13 cellular contexts compared by ENCODE assay signal in the genomic region with DNA sequence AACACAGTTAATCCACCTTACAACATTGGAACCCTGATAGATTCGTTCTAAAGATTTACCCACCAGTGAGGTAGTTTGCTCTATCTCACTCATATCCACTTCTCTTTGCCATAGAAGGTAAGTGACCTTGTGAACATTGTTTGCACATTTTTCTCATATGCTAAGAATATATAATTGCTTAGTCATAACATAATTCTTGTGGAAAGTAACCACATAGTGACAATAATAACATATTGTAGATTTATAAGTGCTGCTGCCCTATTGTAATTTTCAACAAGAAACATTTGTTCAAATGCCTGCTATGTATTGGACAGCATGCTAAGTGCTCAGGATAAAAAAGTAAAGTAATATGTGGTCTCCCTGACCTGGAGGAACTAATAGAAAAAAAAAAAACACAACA.
A peak's percentile ranks its signal among the peaks of the same experiment; 100 is the strongest.
DNase-seq lines count a peak whose midpoint lies in the region; ATAC-seq, FAIRE-seq and TF ChIP-seq lines count a peak whose summit lies in the region.
"Had no signal": no experiment of that assay in that cellular context is flagged by ENCODE, and none has a peak within 500 bp of the region (broad histone marks: within the 10 kb centered on the region; RNA-seq: fewer than 3 reads in every experiment).

No MANE protein-coding gene starts in this region.

- H3K4me2 ChIP-seq in fibroblast of lung (ENCODE audit: extremely low read depth, insufficient read depth, low read length), result no peak overlapping the region

- H3K4me3 ChIP-seq in AG10803 (ENCODE audit: low read length), result no peak overlapping the region
- H3K4me3 ChIP-seq in fibroblast of lung (replicated peaks in 1 of 4; ENCODE audit: control extremely low read depth in 1 of 4, insufficient read depth in 1 of 4, low read depth in 3 of 4, low read length in 4 of 4), result no peak overlapping the region
- H3K4me3 ChIP-seq in upper lobe of right lung, result no peak overlapping the region
- no peak overlapping the region for H3K4me3 ChIP-seq in small intestine (ENCODE audit: low read depth in 1 of 2, low read length in 2 of 2)

- H2AFZ ChIP-seq in fibroblast of lung (ENCODE audit: low read length), result no peak overlapping the region

- TF ChIP-seq CTCF in AG10803 (conservative IDR thresholded peaks at IDR 0.05; ENCODE audit: low read length) (no peak), fibroblast of lung (conservative IDR thresholded peaks at IDR 0.05 in 1 of 2, IDR thresholded peaks at IDR 0.05 in 1 of 2; ENCODE audit: low read depth in 1 of 2, low read length in 2 of 2) (no peak), upper lobe of right lung (IDR thresholded peaks at IDR 0.05) (no peak)

- no peaks in the 10 kb centered on the region for H3K79me2 ChIP-seq in fibroblast of lung (ENCODE audit: control insufficient read depth, insufficient read depth, low read length)

- peak; percentile 79 for ATAC-seq in GM19351 (IDR thresholded peaks at IDR 0.05; ENCODE audit: unreplicated experiment)
- ATAC-seq in upper lobe of right lung, result no peak
- ATAC-seq: WTC11 had no signal

- H3K27me3 ChIP-seq in fibroblast of lung (ENCODE audit: control insufficient read depth, insufficient read depth, low read length) (no peaks in the 10 kb centered on the region), upper lobe of right lung (no peaks in the 10 kb centered on the region), small intestine (ENCODE audit: control insufficient read depth in 2 of 2, insufficient read depth in 2 of 2, low read length in 2 of 2) (no peaks in the 10 kb centered on the region)

- DNase-seq in AG10803 (ENCODE audit: low read depth) (peak; percentile 84), HTR-8/SVneo (ENCODE audit: insufficient read length, low spot score) (peak; percentile 23), fibroblast of lung (ENCODE audit: low read depth in 2 of 2) (peak; percentile 51 to 84), NCI-H1417 (lab: John Stamatoyannopoulos, UW) (no peak), upper lobe of right lung (no peak), small intestine (no peak), NCI-H146 treated with DMSO at 0.1 percent for 48 hours (lab: John Stamatoyannopoulos, UW; ENCODE audit: unreplicated experiment) (no peak)
- DNase-seq: DMS153, NCI-H2029, NCI-H524 treated with DMSO at 0.1 percent for 48 hours had no signal

- no peaks in the 10 kb centered on the region for H4K20me1 ChIP-seq in fibroblast of lung (ENCODE audit: control insufficient read depth, extremely low read depth, insufficient read depth, low read length)

- 47 to 70% (median 59%) methylated on average over 1 of the region's 1 CpG for WGBS in small intestine, 3 donors

- no peak for FAIRE-seq in HTR-8/SVneo (lab: Jason Lieb, UNC)
- no peak for FAIRE-seq in small intestine (lab: Jason Lieb, UNC)
- FAIRE-seq: RCC 7860 had no signal

- H3K36me3 ChIP-seq in fibroblast of lung (ENCODE audit: control insufficient read depth, insufficient read depth, low read length) (no peaks in the 10 kb centered on the region), upper lobe of right lung (no peaks in the 10 kb centered on the region), small intestine (ENCODE audit: control insufficient read depth in 2 of 2, insufficient read depth in 2 of 2, low read length in 2 of 2) (no peaks in the 10 kb centered on the region)

- H3K27ac ChIP-seq in fibroblast of lung (ENCODE audit: insufficient read depth, low read length), result no peak overlapping the region
- H3K27ac ChIP-seq in upper lobe of right lung, result no peak overlapping the region
- H3K27ac ChIP-seq in small intestine (ENCODE audit: low read depth in 1 of 2, low read length in 1 of 2), result no peak overlapping the region

- intact Hi-C loops in upper lobe of right lung (cut with DNase I), result no loop called here

- H3K4me1 ChIP-seq in fibroblast of lung (ENCODE audit: control insufficient read depth, extremely low read depth, insufficient read depth, low read length), result peaks cover 4% of the 10 kb centered on the region
- no peaks in the 10 kb centered on the region for H3K4me1 ChIP-seq in upper lobe of right lung
- no peaks in the 10 kb centered on the region for H3K4me1 ChIP-seq in small intestine (ENCODE audit: control insufficient read depth in 2 of 2, insufficient read depth in 1 of 2, low read depth in 1 of 2, low read length in 1 of 2)

- H3K9ac ChIP-seq in fibroblast of lung (ENCODE audit: insufficient read depth, low read length), result no peak overlapping the region

- no peaks in the 10 kb centered on the region for H3K9me3 ChIP-seq in fibroblast of lung (ENCODE audit: control insufficient read depth, insufficient read depth, low read depth, low read length)
- no peaks in the 10 kb centered on the region for H3K9me3 ChIP-seq in upper lobe of right lung
- no peaks in the 10 kb centered on the region for H3K9me3 ChIP-seq in small intestine (ENCODE audit: control insufficient read depth, low read depth)

Comparison
In these comparisons a context has a peak if more than half of its experiments do, and no peak if none do; other contexts are left out.
1. DNase-seq: peak in AG10803 (single experiment), HTR-8/SVneo (single experiment) and fibroblast of lung (2 of 2); none in NCI-H1417 (0 of 3), upper lobe of right lung (single experiment), small intestine (single experiment) and NCI-H146 treated with DMSO at 0.1 percent for 48 hours (single experiment).